Comparison of ENCODE assay signal across 9 cellular contexts in genomic region chr1:85297538-85297854, GRCh38. TPM values are rescaled to one million over a fixed set of nuclear protein-coding genes. Genes with fewer than 3 reads are reported as not detected.
DNase-seq lines count a peak whose midpoint lies in the region; ATAC-seq and TF ChIP-seq lines count a peak whose summit lies in the region.
"Had no signal": no experiment of that assay in that cellular context is flagged by ENCODE, and none has a peak within 500 bp of the region (broad histone marks: within the 10 kb centered on the region; RNA-seq: fewer than 3 reads in every experiment).

No MANE protein-coding gene starts in this region.

- H3K27me3 ChIP-seq in right atrium auricular region (no peaks in the 10 kb centered on the region), right cardiac atrium (ENCODE audit: control insufficient read depth, insufficient read depth) (no peaks in the 10 kb centered on the region), breast epithelium (no peaks in the 10 kb centered on the region), muscle layer of colon (ENCODE audit: control insufficient read depth in 1 of 2, insufficient read depth in 2 of 2, low read length in 2 of 2) (no peaks in the 10 kb centered on the region), uterus (no peaks in the 10 kb centered on the region)

- H3K27ac ChIP-seq in right atrium auricular region: peak overlapping the region; percentile 8 to 68
- H3K27ac ChIP-seq in right cardiac atrium (ENCODE audit: low read length): no peak overlapping the region
- peak overlapping the region; percentile 90 to 91 for H3K27ac ChIP-seq in breast epithelium
- peak overlapping the region; percentile 66 for H3K27ac ChIP-seq in muscle layer of colon (ENCODE audit: low read depth, low read length)
- H3K27ac ChIP-seq in uterus: peak overlapping the region; percentile 62 to 87

- TF ChIP-seq CTCF in right atrium auricular region (IDR thresholded peaks at IDR 0.05): no peak
- TF ChIP-seq CTCF in breast epithelium (IDR thresholded peaks at IDR 0.05): no peak
- TF ChIP-seq CTCF in uterus (IDR thresholded peaks at IDR 0.05): no peak

- H3K4me1 ChIP-seq in right atrium auricular region (peaks cover 0 to 9% of the 10 kb centered on the region in 2 donors), right cardiac atrium (ENCODE audit: control insufficient read depth, insufficient read depth, low read length) (peaks cover 2% of the 10 kb centered on the region), breast epithelium (no peaks in the 10 kb centered on the region), muscle layer of colon (ENCODE audit: insufficient read depth, low read length) (peaks cover 17% of the 10 kb centered on the region), uterus (no peaks in the 10 kb centered on the region)

- H3K36me3 ChIP-seq in right atrium auricular region: no peaks in the 10 kb centered on the region
- H3K36me3 ChIP-seq in breast epithelium: no peaks in the 10 kb centered on the region
- H3K36me3 ChIP-seq in muscle layer of colon (ENCODE audit: insufficient read depth, low read length): no peaks in the 10 kb centered on the region
- no peaks in the 10 kb centered on the region for H3K36me3 ChIP-seq in uterus

- ATAC-seq in right cardiac atrium: no peak
- no peak for ATAC-seq in HG03442 (IDR thresholded peaks at IDR 0.05; ENCODE audit: unreplicated experiment)
- no peak for ATAC-seq in HG03175 (IDR thresholded peaks at IDR 0.05; ENCODE audit: unreplicated experiment)
- no peak for ATAC-seq in HG02884 (IDR thresholded peaks at IDR 0.05; ENCODE audit: unreplicated experiment)

- intact Hi-C loops in right cardiac atrium (cut with DNase I) (no loop called here), breast epithelium (cut with DNase I; ENCODE audit: low total_unique reads) (no loop called here), uterus (cut with DNase I; ENCODE audit: low total_unique reads) (no loop called here)

- 44% methylated on average over 1 of the region's 1 CpG for WGBS in right cardiac atrium

- H3K9ac ChIP-seq in muscle layer of colon (ENCODE audit: low read length): no peak overlapping the region

- TF ChIP-seq POLR2A in breast epithelium (IDR thresholded peaks at IDR 0.05) (no peak), uterus (IDR thresholded peaks at IDR 0.05) (no peak)

- H3K9me3 ChIP-seq in right atrium auricular region (no peaks in the 10 kb centered on the region), right cardiac atrium (ENCODE audit: control insufficient read depth, low read length) (no peaks in the 10 kb centered on the region), breast epithelium (no peaks in the 10 kb centered on the region), muscle layer of colon (ENCODE audit: low read length) (no peaks in the 10 kb centered on the region), uterus (no peaks in the 10 kb centered on the region)

- DNase-seq in right atrium auricular region (ENCODE audit: low spot score) (no peak), right cardiac atrium (no peak), breast epithelium (ENCODE audit: low spot score in 2 of 2) (no peak), uterus (no peak)
- DNase-seq: stimulated activated naive CD4-positive, alpha-beta T cell had no signal

- peak overlapping the region in 1 of 2 donors; percentile 5 for H3K4me3 ChIP-seq in right atrium auricular region
- no peak overlapping the region for H3K4me3 ChIP-seq in right cardiac atrium (ENCODE audit: low read length)
- H3K4me3 ChIP-seq in breast epithelium: peak overlapping the region in 2 of 3 donors; percentile 20 to 26
- H3K4me3 ChIP-seq in muscle layer of colon (ENCODE audit: low read depth in 1 of 2, low read length in 2 of 2): peak overlapping the region; percentile 0 to 14
- H3K4me3 ChIP-seq in uterus: no peak overlapping the region

RNA-seq across cellular contexts. Expression of gene BCL10, which starts 21.1 kb away (rescaled TPM):
- total RNA-seq in right atrium auricular region (1 to 10 TPM; 7.5 to 8.0 TPM), right cardiac atrium (10 to 100 TPM in 3 of 4 donors, 1 to 10 TPM in 1; 8.6 to 11.7 (median 10.9) TPM), breast epithelium (10 to 100 TPM; 16.5 to 23.6 (median 17.7) TPM), uterus (10 to 100 TPM; 15.3 to 31.9 (median 26.8) TPM)
- polyA plus RNA-seq in right cardiac atrium: 5.7 TPM

RNA-seq across cellular contexts. Expression of gene C1orf52, which starts 38.0 kb away (rescaled TPM):
- total RNA-seq in right atrium auricular region (1 to 10 TPM; 7.5 to 8.6 TPM), right cardiac atrium (10 to 100 TPM; 15.8 to 20.1 (median 17.9) TPM), breast epithelium (10 to 100 TPM; 11.6 to 21.6 (median 15.0) TPM), uterus (10 to 100 TPM; 22.3 to 47.6 (median 28.8) TPM)
- polyA plus RNA-seq in right cardiac atrium: 15.0 TPM

Comparison
In these comparisons a context has a peak if more than half of its experiments do, and no peak if none do; other contexts are left out.
1. H3K4me3 ChIP-seq: peak in breast epithelium (2 of 3) and muscle layer of colon (2 of 2); none in right cardiac atrium (single experiment) and uterus (0 of 2).